8 cellular contexts compared by ENCODE assay signal in the genomic region with DNA sequence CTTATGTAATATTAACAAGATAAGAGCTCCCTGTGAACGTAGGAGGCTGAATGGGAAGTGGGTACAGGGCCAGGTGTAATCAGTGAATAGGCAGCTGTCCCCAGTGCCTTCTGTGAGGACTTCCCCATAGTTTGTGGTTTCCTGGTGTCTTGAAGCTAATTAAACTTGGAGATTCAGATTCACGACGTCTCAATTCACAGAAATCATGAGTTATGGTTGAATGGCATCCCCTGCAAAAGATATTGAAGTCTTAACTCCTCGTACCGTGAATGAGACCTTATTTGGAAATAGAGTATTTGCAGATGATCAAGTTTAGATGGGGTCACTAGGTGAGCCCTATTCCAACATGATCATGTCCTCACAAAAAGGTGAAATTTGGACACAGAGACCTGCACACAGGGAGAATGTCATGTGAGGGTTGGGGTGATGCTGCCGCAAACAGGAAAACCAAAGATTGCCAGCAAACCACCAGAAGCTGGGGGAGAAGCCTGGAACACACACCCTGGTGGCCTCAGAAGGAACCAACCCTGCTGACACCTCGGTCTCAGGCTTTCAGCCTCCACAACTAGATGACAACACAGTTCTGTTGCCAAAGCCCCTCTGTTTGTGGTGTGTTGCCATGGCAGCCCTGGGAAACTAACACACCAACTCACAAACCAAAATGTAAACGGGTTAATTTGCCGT. TPM values are rescaled to one million over a fixed set of nuclear protein-coding genes. Genes with fewer than 3 reads are reported as not detected.
DNase-seq lines count a peak whose midpoint lies in the region; ATAC-seq and TF ChIP-seq lines count a peak whose summit lies in the region.

No MANE protein-coding gene starts in this region.

- H3K27me3 ChIP-seq in esophagus (ENCODE audit: control insufficient read depth in 1 of 2, insufficient read depth in 2 of 2, low read length in 2 of 2) (no peaks in the 10 kb centered on the region), tibial artery (no peaks in the 10 kb centered on the region)

- H3K9me3 ChIP-seq in esophagus (ENCODE audit: control insufficient read depth in 2 of 2, insufficient read depth in 1 of 2, low read depth in 1 of 2, low read length in 1 of 2) = no peaks in the 10 kb centered on the region
- no peaks in the 10 kb centered on the region for H3K9me3 ChIP-seq in tibial artery

- H3K27ac ChIP-seq in esophagus (ENCODE audit: low read depth in 2 of 2, low read length in 1 of 2) = peak overlapping the region; percentile 9 to 13
- H3K27ac ChIP-seq in tibial artery = no peak overlapping the region

- 61 to 64% methylated on average over 9 of the region's 9 CpGs for WGBS in esophagus, 2 donors

- H3K36me3 ChIP-seq in esophagus (ENCODE audit: control insufficient read depth in 2 of 2, insufficient read depth in 2 of 2, low read length in 1 of 2) (no peaks in the 10 kb centered on the region), tibial artery (no peaks in the 10 kb centered on the region)

- TF ChIP-seq CTCF in tibial artery (IDR thresholded peaks at IDR 0.05) = peak in 1 of 2 experiments; percentile 12

- H3K4me3 ChIP-seq in esophagus (ENCODE audit: low read depth in 1 of 2, low read length in 2 of 2) (no peak overlapping the region), tibial artery (no peak overlapping the region)

- no peaks in the 10 kb centered on the region for H3K4me1 ChIP-seq in esophagus (ENCODE audit: control insufficient read depth in 2 of 2, insufficient read depth in 2 of 2, low read length in 1 of 2)
- no peaks in the 10 kb centered on the region for H3K4me1 ChIP-seq in tibial artery

- intact Hi-C loops in tibial artery (cut with DNase I; ENCODE audit: low total_unique reads) = no loop called here

- peak; percentile 15 for DNase-seq in NCI-H2107 treated with DMSO at 0.1 percent for 48 hours (lab: John Stamatoyannopoulos, UW; ENCODE audit: unreplicated experiment)
- DNase-seq in NCI-H2107 (lab: John Stamatoyannopoulos, UW) = no peak
- peak; percentile 66 to 69 for DNase-seq in activated CD4-positive, alpha-beta T cell treated with anti-CD3 and anti-CD28 coated beads, Interleukin-2, amount 50 U/mL, for 4 hours
- peak; percentile 71 for DNase-seq in stimulated activated CD8-positive, alpha-beta memory T cell treated with anti-CD3 and anti-CD28 coated beads, Interleukin-4, amount 100 ng/mL, for 24 hours (ENCODE audit: low read depth)
- no peak for DNase-seq in AG20443 (ENCODE audit: low spot score)
- DNase-seq in tibial artery = no peak

- ATAC-seq in HG03521 (IDR thresholded peaks at IDR 0.05; ENCODE audit: unreplicated experiment) = peak; percentile 61

RNA-seq across cellular contexts. Expression of a gene that starts 13.2 kb away (rescaled TPM):
- polyA plus RNA-seq in esophagus = 10 to 100 TPM; 13.3 to 16.3 TPM

Comparison
In these comparisons a context has a peak if more than half of its experiments do, and no peak if none do; other contexts are left out.
1. DNase-seq: peak in NCI-H2107 treated with DMSO at 0.1 percent for 48 hours (single experiment), activated CD4-positive, alpha-beta T cell treated with anti-CD3 and anti-CD28 coated beads, Interleukin-2, amount 50 U/mL, for 4 hours (2 of 2) and stimulated activated CD8-positive, alpha-beta memory T cell treated with anti-CD3 and anti-CD28 coated beads, Interleukin-4, amount 100 ng/mL, for 24 hours (single experiment); none in NCI-H2107 (single experiment), AG20443 (single experiment) and tibial artery (0 of 2).
2. H3K27ac ChIP-seq: peak in esophagus (2 of 2); none in tibial artery (0 of 2).